Comparison of ENCODE assay signal across 9 cellular contexts in genomic region chr17:41777157-41777578, GRCh38. TPM values are rescaled to one million over a fixed set of nuclear protein-coding genes. Genes with fewer than 3 reads are reported as not detected.
DNase-seq lines count a peak whose midpoint lies in the region; ATAC-seq and TF ChIP-seq lines count a peak whose summit lies in the region.
"Had no signal": no experiment of that assay in that cellular context is flagged by ENCODE, and none has a peak within 500 bp of the region (broad histone marks: within the 10 kb centered on the region; RNA-seq: fewer than 3 reads in every experiment).

No MANE protein-coding gene starts in this region.

- H3K4me3 ChIP-seq in BE2C (ENCODE audit: low read depth, low read length) (no peak overlapping the region), ovary (no peak overlapping the region)

- TF ChIP-seq POLR2A in ovary (IDR thresholded peaks at IDR 0.05): no peak

- intact Hi-C loops in ovary (cut with DNase I): no loop called here

- H3K36me3 ChIP-seq in BE2C (no peaks in the 10 kb centered on the region), ovary (no peaks in the 10 kb centered on the region)

- no peak for ATAC-seq in HG03175 (IDR thresholded peaks at IDR 0.05; ENCODE audit: unreplicated experiment)

- DNase-seq in BE2C (peak; percentile 81), SHP77 treated with DMSO at 0.1 percent for 48 hours (lab: John Stamatoyannopoulos, UW) (peak; percentile 38), glomerular visceral epithelial cell (ENCODE audit: extremely low spot score) (peak; percentile 91), ovary (peak in 4 of 5 donors; percentile 39 to 60 (median 48)), pons (ENCODE audit: low spot score) (no peak), SKM-1 (lab: John Stamatoyannopoulos, UW; ENCODE audit: unreplicated experiment) (no peak), NCI-H345 treated with DMSO at 0.1 percent for 48 hours (lab: John Stamatoyannopoulos, UW; ENCODE audit: unreplicated experiment) (no peak)
- DNase-seq: DND-41 had no signal

- H3K27me3 ChIP-seq in BE2C (no peaks in the 10 kb centered on the region), ovary (no peaks in the 10 kb centered on the region)

- TF ChIP-seq CTCF in BE2C (IDR thresholded peaks at IDR 0.05; ENCODE audit: low read depth, low read length) (peak; percentile 52), ovary (IDR thresholded peaks at IDR 0.05) (peak in 1 of 3 donors; percentile 22)

- no peak for TF ChIP-seq EP300 in ovary (IDR thresholded peaks at IDR 0.05)

- H3K27ac ChIP-seq in ovary: peak overlapping the region; percentile 71 to 87

- H3K9me3 ChIP-seq in BE2C: no peaks in the 10 kb centered on the region
- H3K9me3 ChIP-seq in ovary: no peaks in the 10 kb centered on the region

- H3K4me1 ChIP-seq in BE2C: peaks cover 26% of the 10 kb centered on the region
- H3K4me1 ChIP-seq in ovary (ENCODE audit: insufficient read depth): peaks cover 15% of the 10 kb centered on the region

- 25 to 33% (median 33%) methylated on average over 4 of the region's 4 CpGs for WGBS in ovary, 3 donors

RNA-seq across cellular contexts. Expression of gene JUP, which starts 9.3 kb away (rescaled TPM):
- polyA plus RNA-seq in BE2C (2012; ENCODE audit: insufficient read depth, insufficient read length, low read depth): 267 TPM
- 100 to 1,000 TPM in 1 of 7 donors, 10 to 100 TPM in 6; 30.3 to 153 (median 52.6) TPM for total RNA-seq in ovary
- polyA plus RNA-seq in ovary: 10 to 100 TPM in 1 of 2 donors, 1 to 10 TPM in 1; 7.0 to 59.3 TPM

RNA-seq across cellular contexts. Expression of gene P3H4, which starts 34.6 kb away (rescaled TPM):
- 206 TPM for polyA plus RNA-seq in BE2C (2012; ENCODE audit: insufficient read depth, insufficient read length, low read depth)
- 10 to 100 TPM; 13.2 to 22.1 (median 16.3) TPM for total RNA-seq in ovary
- polyA plus RNA-seq in ovary: 10 to 100 TPM in 1 of 2 donors, 1 to 10 TPM in 1; 7.7 to 10.6 TPM

RNA-seq across cellular contexts. Expression of gene FKBP10, which starts 35.6 kb away (rescaled TPM):
- 708 TPM for polyA plus RNA-seq in BE2C (2012; ENCODE audit: insufficient read depth, insufficient read length, low read depth)
- 100 to 1,000 TPM in 2 of 7 donors, 10 to 100 TPM in 5; 37.1 to 106 (median 82.5) TPM for total RNA-seq in ovary
- 10 to 100 TPM; 76.2 to 80.0 TPM for polyA plus RNA-seq in ovary

RNA-seq across cellular contexts. Expression of gene HAP1, which starts 42.7 kb away (rescaled TPM):
- 0.29 TPM for polyA plus RNA-seq in BE2C (2012; ENCODE audit: insufficient read depth, insufficient read length, low read depth)
- total RNA-seq in ovary: 1 to 10 TPM in 2 of 7 donors, under 1 TPM in 5; 0.12 to 1.5 (median 0.56) TPM
- under 1 TPM; 0.17 to 0.85 TPM for polyA plus RNA-seq in ovary

RNA-seq across cellular contexts. Expression of gene NT5C3B, which starts 58.9 kb away (rescaled TPM):
- polyA plus RNA-seq in BE2C (2012; ENCODE audit: insufficient read depth, insufficient read length, low read depth): 183 TPM
- 10 to 100 TPM; 34.5 to 65.4 (median 48.8) TPM for total RNA-seq in ovary
- 100 to 1,000 TPM in 1 of 2 donors, 10 to 100 TPM in 1; 71.0 to 106 TPM for polyA plus RNA-seq in ovary

Comparison
In these comparisons a context has a peak if more than half of its experiments do, and no peak if none do; other contexts are left out.
1. DNase-seq: peak in BE2C (single experiment), SHP77 treated with DMSO at 0.1 percent for 48 hours (single experiment), glomerular visceral epithelial cell (single experiment) and ovary (4 of 5); none in pons (single experiment), SKM-1 (single experiment) and NCI-H345 treated with DMSO at 0.1 percent for 48 hours (single experiment).